In the genomic region with DNA sequence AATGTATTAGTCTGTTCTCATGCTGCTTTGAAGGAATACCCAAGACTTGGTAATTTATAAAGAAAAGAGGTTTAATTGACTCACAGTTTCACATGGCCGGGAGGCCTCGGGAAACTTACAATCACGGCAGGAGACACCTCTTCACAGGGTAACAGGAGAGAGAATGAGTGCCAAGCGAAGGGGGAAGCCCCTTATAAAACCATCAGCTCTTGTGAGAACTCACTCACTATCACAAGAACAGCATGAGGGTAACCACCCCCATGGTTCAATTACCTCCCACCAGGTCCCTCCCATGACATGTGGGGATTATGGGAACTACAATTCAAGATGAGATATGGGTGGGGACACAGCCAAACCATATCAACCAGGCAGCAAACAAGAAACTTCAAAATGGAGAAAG, we compare ENCODE assay signal across 1 cellular context.
TF ChIP-seq lines count a peak whose summit lies in the region.

No MANE protein-coding gene starts in this region.

TF ChIP-seq in K562, 482 proteins besides CTCF, POLR2A, EP300 and RAD21 (continued from another document):
- TF ChIP-seq PRDM10 (IDR thresholded peaks at IDR 0.05; ENCODE audit: partially characterized antibody): peak; percentile 65
TF ChIP-seq in K562: peak in this region for 3; not testable (repeated sequence) for 479.
